In the genomic region with DNA sequence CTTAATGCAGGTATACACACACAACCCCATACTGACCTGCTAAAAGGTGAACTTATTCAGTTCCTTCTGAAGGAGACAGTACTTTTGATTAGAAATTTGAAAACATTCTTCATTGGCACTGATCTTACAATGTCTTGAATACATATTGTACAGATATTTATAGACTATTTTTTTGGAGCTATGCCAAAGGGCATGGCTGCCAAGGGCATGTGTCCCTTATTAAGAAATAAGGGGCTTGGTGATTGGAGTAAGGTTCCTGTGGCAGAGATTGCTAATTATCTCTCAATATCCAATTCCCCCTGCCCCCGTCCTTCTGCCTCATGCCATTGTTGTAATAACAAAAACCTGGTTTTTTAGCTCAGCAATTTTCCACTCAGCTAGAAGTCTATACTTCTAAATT, we compare ENCODE assay signal across 26 cellular contexts.
"Had no signal": no experiment of that assay in that cellular context is flagged by ENCODE, and none has a peak within 500 bp of the region (broad histone marks: within the 10 kb centered on the region; RNA-seq: fewer than 3 reads in every experiment).

No MANE protein-coding gene starts in this region.

- H3K4me3 ChIP-seq: hepatocyte, lung, mucosa of descending colon, pancreas, prostate gland, right lobe of liver, smooth muscle cell, tibial nerve, uterus had no signal

- H3K27ac Mint-ChIP-seq: nephron; stimulated activated memory B cell treated with anti-CD40 and anti-IgM and Interleukin-4, amounts not matched to agents 10 μg/mL and 1 μg/mL and 100 μg/mL, for 72 hours; type B pancreatic cell had no signal

- H3K4me1 ChIP-seq: pancreas, prostate gland, right lobe of liver, tibial nerve, uterus had no signal

- DNase-seq: islet precursor cell; midbrain; mucosa of descending colon; naive thymus-derived CD4-positive, alpha-beta T cell; nucleus accumbens; pancreas; posterior cingulate gyrus; retina; right lobe of liver; stimulated activated CD4-positive, alpha-beta T cell treated with anti-CD3 and anti-CD28 coated beads, Interleukin-1b, Interleukin-23, amount 100 ng/mL, for 48 hours; stimulated activated CD4-positive, alpha-beta T cell treated with anti-CD3 and anti-CD28 coated beads, Interleukin-2, amount 100 ng/mL, for 48 hours; stimulated activated CD4-positive, alpha-beta T cell treated with anti-CD3 and anti-CD28 coated beads, Interleukin-4, amount 100 ng/mL, for 4 hours; stimulated activated CD8-positive, alpha-beta memory T cell treated with anti-CD3 and anti-CD28 coated beads, Interleukin-4, amount 100 ng/mL, for 48 hours; stimulated activated naive CD4-positive, alpha-beta T cell treated with Interleukin-2 at 50 U/mL for 16 hours; stimulated activated naive CD8-positive, alpha-beta T cell treated with anti-CD3 and anti-CD28 coated beads, Interleukin-15, amount 100 ng/mL, for 72 hours; uterus had no signal

- ATAC-seq: left lobe of liver; mucosa of descending colon; naive thymus-derived CD4-positive, alpha-beta T cell; pancreas; right lobe of liver; stimulated activated memory B cell treated with anti-CD40 and anti-IgM and Interleukin-4, amounts not matched to agents 10 μg/mL and 1 μg/mL and 100 μg/mL, for 72 hours; stimulated activated naive CD8-positive, alpha-beta T cell treated with anti-CD3 and anti-CD28 coated beads, Interleukin-15, amount 100 ng/mL, for 72 hours had no signal

- H3K4me1 Mint-ChIP-seq: nephron, neural crest cell had no signal

- H3K4me3 Mint-ChIP-seq: nephron; neural crest cell; stimulated activated memory B cell treated with anti-CD40 and anti-IgM and Interleukin-4, amounts not matched to agents 10 μg/mL and 1 μg/mL and 100 μg/mL, for 72 hours; stimulated activated naive CD8-positive, alpha-beta T cell treated with anti-CD3 and anti-CD28 coated beads, Interleukin-15, amount 100 ng/mL, for 72 hours; type B pancreatic cell had no signal

- H3K27me3 ChIP-seq: hepatocyte, pancreas, right lobe of liver, tibial nerve, uterus had no signal

- H3K27ac ChIP-seq: hepatocyte, pancreas, prostate gland, right lobe of liver, tibial nerve, uterus had no signal

- H3K36me3 ChIP-seq: pancreas, prostate gland, right lobe of liver, uterus had no signal

- H3K9me3 Mint-ChIP-seq: nephron had no signal

- H3K9me3 ChIP-seq: mucosa of descending colon, pancreas, prostate gland, right lobe of liver, uterus had no signal

- H3K27me3 Mint-ChIP-seq: naive thymus-derived CD4-positive, alpha-beta T cell; stimulated activated memory B cell treated with anti-CD40 and anti-IgM and Interleukin-4, amounts not matched to agents 10 μg/mL and 1 μg/mL and 100 μg/mL, for 72 hours; stimulated activated naive CD8-positive, alpha-beta T cell treated with anti-CD3 and anti-CD28 coated beads, Interleukin-15, amount 100 ng/mL, for 72 hours; type B pancreatic cell had no signal
